8 cellular contexts compared by ENCODE assay signal in the genomic region with DNA sequence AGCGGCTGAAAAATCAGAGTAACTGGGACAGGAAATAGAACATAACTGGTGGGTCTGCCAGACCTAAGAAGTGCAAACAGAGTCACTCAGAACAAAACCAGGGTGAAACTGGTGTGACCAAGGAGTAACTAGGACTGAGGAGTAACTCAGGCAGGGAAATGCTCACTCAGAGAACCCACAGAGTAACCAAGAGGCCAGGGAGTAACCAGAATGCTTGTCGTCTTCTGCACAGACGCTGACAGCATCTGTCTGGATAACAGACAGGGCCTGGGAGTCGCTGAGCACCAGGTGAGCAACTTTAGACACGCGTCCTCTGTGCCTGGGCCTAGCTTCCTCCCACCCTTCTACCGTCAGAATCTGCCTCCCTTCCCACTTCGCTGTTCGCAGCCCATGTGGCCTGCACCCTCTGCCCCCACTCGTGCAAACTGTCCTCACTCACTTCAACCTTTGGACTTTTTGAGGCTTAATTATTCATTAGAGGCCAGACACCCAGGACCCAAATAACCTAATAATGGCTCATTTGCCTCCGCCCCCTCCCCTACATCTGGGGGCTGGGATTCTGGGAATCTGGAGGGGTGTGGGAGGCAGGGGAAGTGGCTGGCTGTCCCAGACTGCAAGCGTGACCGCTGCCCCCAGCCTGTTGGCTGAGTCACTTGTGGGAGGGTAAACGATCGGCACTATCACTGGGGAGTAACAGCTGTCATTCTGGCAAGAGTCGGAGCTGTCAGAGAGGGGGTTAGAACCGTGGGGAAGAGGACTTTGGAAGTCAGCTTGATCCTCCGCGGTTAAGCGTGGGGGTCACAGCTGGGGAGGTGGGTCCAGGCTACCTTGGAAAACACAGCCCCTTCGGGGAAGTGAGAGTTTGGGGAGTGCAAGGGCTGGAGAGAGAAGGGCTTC. TPM values are rescaled to one million over a fixed set of nuclear protein-coding genes. Genes with fewer than 3 reads are reported as not detected.
DNase-seq lines count a peak whose midpoint lies in the region; ATAC-seq and TF ChIP-seq lines count a peak whose summit lies in the region.

No MANE protein-coding gene starts in this region.

- H3K27me3 Mint-ChIP-seq in neural crest cell (ENCODE audit: low read depth), result peaks cover 13% of the 10 kb centered on the region

- WGBS in esophagus muscularis mucosa, result 56% methylated on average over 14 of the region's 21 CpGs

- peaks cover 15% of the 10 kb centered on the region for H3K4me1 Mint-ChIP-seq in neural crest cell

- TF ChIP-seq POLR2A in GM18505 (IDR thresholded peaks at IDR 0.05; ENCODE audit: borderline replicate concordance, extremely low read depth, insufficient read depth, insufficient read length) (no peak), NB4 (IDR thresholded peaks at IDR 0.05; ENCODE audit: extremely low read depth, insufficient read length) (no peak), esophagus muscularis mucosa (IDR thresholded peaks at IDR 0.05; ENCODE audit: low read depth) (no peak)

- peak overlapping the region; percentile 62 for H3K4me3 ChIP-seq in NB4 (ENCODE audit: low read depth, low read length)
- peak overlapping the region; percentile 52 to 67 (median 54) for H3K4me3 ChIP-seq in esophagus muscularis mucosa
- peak overlapping the region; percentile 47 to 59 for H3K4me3 ChIP-seq in tibial artery

- no peaks in the 10 kb centered on the region for H3K36me3 Mint-ChIP-seq in neural crest cell (ENCODE audit: low read depth)

- H3K27me3 ChIP-seq in esophagus muscularis mucosa, result peaks cover 0 to 8% (median 0%) of the 10 kb centered on the region in 4 donors
- H3K27me3 ChIP-seq in tibial artery, result no peaks in the 10 kb centered on the region

- H3K27ac ChIP-seq in esophagus muscularis mucosa (replicated peaks in 1 of 4) (peak overlapping the region in 3 of 4 donors; percentile 35 to 62 (median 36)), tibial artery (peak overlapping the region; percentile 8 to 36)

- intact Hi-C loops in esophagus muscularis mucosa (cut with DNase I), result no loop called here
- intact Hi-C loops in tibial artery (cut with DNase I; ENCODE audit: low total_unique reads), result no loop called here

- no peaks in the 10 kb centered on the region for H3K9me3 Mint-ChIP-seq in neural crest cell

- H3K36me3 ChIP-seq in esophagus muscularis mucosa (peaks cover 0 to 19% (median 2%) of the 10 kb centered on the region in 4 donors), tibial artery (peaks cover 0 to 6% (median 0%) of the 10 kb centered on the region in 3 donors)

- peak overlapping the region; percentile 80 for H3K4me3 Mint-ChIP-seq in neural crest cell

- H3K9me3 ChIP-seq in esophagus muscularis mucosa (no peaks in the 10 kb centered on the region), tibial artery (no peaks in the 10 kb centered on the region)

- DNase-seq in NB4 (ENCODE audit: low read depth) (peak; percentile 99), esophagus muscularis mucosa (ENCODE audit: extremely low spot score) (no peak), neural crest cell (ENCODE audit: low read depth, low spot score) (no peak), tibial artery (no peak), DMS79 treated with DMSO at 0.1 percent for 48 hours (lab: John Stamatoyannopoulos, UW) (no peak)
- DNase-seq in activated CD8-positive, alpha-beta memory T cell treated with anti-CD3 and anti-CD28 coated beads for 24 hours, result peak; percentile 83

- H3K27ac Mint-ChIP-seq in neural crest cell (ENCODE audit: unreplicated experiment), result no peak overlapping the region

- ATAC-seq in GM18505 (IDR thresholded peaks at IDR 0.05; ENCODE audit: unreplicated experiment) (peak; percentile 88), HG02588 (IDR thresholded peaks at IDR 0.05; ENCODE audit: unreplicated experiment) (peak; percentile 73)

- H3K4me1 ChIP-seq in esophagus muscularis mucosa (peaks cover 19 to 24% (median 22%) of the 10 kb centered on the region in 4 donors), tibial artery (peaks cover 3 to 23% (median 16%) of the 10 kb centered on the region in 4 donors)

- no peak for TF ChIP-seq EP300 in esophagus muscularis mucosa (IDR thresholded peaks at IDR 0.05)

- TF ChIP-seq CTCF in NB4 (IDR thresholded peaks at IDR 0.05; ENCODE audit: low read depth, low read length) (no peak), esophagus muscularis mucosa (IDR thresholded peaks at IDR 0.05) (no peak), neural crest cell (conservative IDR thresholded peaks at IDR 0.05) (no peak), tibial artery (IDR thresholded peaks at IDR 0.05) (no peak)

RNA-seq across cellular contexts. Expression of a gene that starts 0.6 kb away (rescaled TPM):
- total RNA-seq in esophagus muscularis mucosa (10 to 100 TPM in 1 of 4 donors, 1 to 10 TPM in 3; 4.2 to 12.7 (median 6.8) TPM), neural crest cell (1.1 TPM in 2 replicates)

RNA-seq across cellular contexts. Expression of a gene that starts 27.0 kb away (rescaled TPM):
- total RNA-seq in esophagus muscularis mucosa (10 to 100 TPM; 12.7 to 21.0 (median 16.5) TPM), neural crest cell (42.9 and 43.1 TPM in 2 replicates)

RNA-seq across cellular contexts. Expression of a gene that starts 44.4 kb away (rescaled TPM):
- total RNA-seq in esophagus muscularis mucosa (1 to 10 TPM in 3 of 4 donors, under 1 TPM in 1; 0.33 to 1.8 (median 1.4) TPM), neural crest cell (0.57 and 0.98 TPM in 2 replicates)

Comparison
In these comparisons a context has a peak if more than half of its experiments do, and no peak if none do; other contexts are left out.
1. DNase-seq: peak in NB4 (single experiment) and activated CD8-positive, alpha-beta memory T cell treated with anti-CD3 and anti-CD28 coated beads for 24 hours (single experiment); none in esophagus muscularis mucosa (single experiment), neural crest cell (single experiment), tibial artery (0 of 2) and DMS79 treated with DMSO at 0.1 percent for 48 hours (single experiment).
2. Peak in every context shown above with its lines, with median percentiles within 50 percentile points of each other: H3K4me3 ChIP-seq.